8 cellular contexts compared by ENCODE assay signal in genomic region chr10:58385784-58386112, GRCh38. TPM values are rescaled to one million over a fixed set of nuclear protein-coding genes. Genes with fewer than 3 reads are reported as not detected.
DNase-seq lines count a peak whose midpoint lies in the region; ATAC-seq and TF ChIP-seq lines count a peak whose summit lies in the region.

No MANE protein-coding gene starts in this region.

- peaks cover 34% of the 10 kb centered on the region for H3K4me1 ChIP-seq in CD4-positive, CD25-positive, alpha-beta regulatory T cell (ENCODE audit: control insufficient read depth, insufficient read depth, low read length, poor library complexity, severe bottlenecking)

- no peak for TF ChIP-seq POLR2A in erythroblast (IDR thresholded peaks at IDR 0.05; ENCODE audit: low read length)

- H3K9me3 ChIP-seq in CD4-positive, CD25-positive, alpha-beta regulatory T cell (ENCODE audit: control insufficient read depth in 2 of 2, low read length in 2 of 2) = no peaks in the 10 kb centered on the region

- DNase-seq in CD4-positive, CD25-positive, alpha-beta regulatory T cell = peak in 1 of 3 donors; percentile 9
- DNase-seq in UCSD-AML1 (lab: John Stamatoyannopoulos, UW; ENCODE audit: unreplicated experiment) (peak; percentile 66), erythroblast (lab: John Stamatoyannopoulos, UW) (peak; percentile 46 to 62), natural killer cell (no peak), mucosa of gallbladder (ENCODE audit: low spot score) (no peak), NCI-H2029 (lab: John Stamatoyannopoulos, UW) (no peak)

- intact Hi-C loops in natural killer cell (cut with micrococcal nuclease) = loop anchor here (1.0 to 10.0 kb wide), 4 partner anchors 51 to 211 kb away; partner anchors contain the start of gene UBE2D1

- peak overlapping the region; percentile 98 to 99 (median 99) for H3K4me3 Mint-ChIP-seq in CD4-positive, CD25-positive, alpha-beta regulatory T cell
- peak overlapping the region; percentile 94 for H3K4me3 Mint-ChIP-seq in natural killer cell

- H3K4me1 Mint-ChIP-seq in CD4-positive, CD25-positive, alpha-beta regulatory T cell = peaks cover 32 to 69% (median 44%) of the 10 kb centered on the region in 4 donors
- H3K4me1 Mint-ChIP-seq in natural killer cell = peaks cover 47 to 51% of the 10 kb centered on the region in 2 donors

- no peak for TF ChIP-seq CTCF in natural killer cell (IDR thresholded peaks at IDR 0.05)

- H3K27ac ChIP-seq in CD4-positive, CD25-positive, alpha-beta regulatory T cell (ENCODE audit: insufficient read depth, low read length, poor library complexity, severe bottlenecking) = peak overlapping the region; percentile 78

- H3K36me3 ChIP-seq in CD4-positive, CD25-positive, alpha-beta regulatory T cell (ENCODE audit: control insufficient read depth, insufficient read depth, low read length) = peaks cover 31% of the 10 kb centered on the region

- no peaks in the 10 kb centered on the region for H3K27me3 ChIP-seq in CD4-positive, CD25-positive, alpha-beta regulatory T cell (ENCODE audit: control insufficient read depth, insufficient read depth, low read length)

- no peak for ATAC-seq in CD4-positive, CD25-positive, alpha-beta regulatory T cell (ENCODE audit: low read depth in 2 of 2)
- peak; percentile 0 for ATAC-seq in GM19324 (IDR thresholded peaks at IDR 0.05; ENCODE audit: low FRiP score, unreplicated experiment)
- ATAC-seq in HG03521 (IDR thresholded peaks at IDR 0.05; ENCODE audit: unreplicated experiment) = peak; percentile 3
- no peak for ATAC-seq in natural killer cell

- H3K27ac Mint-ChIP-seq in CD4-positive, CD25-positive, alpha-beta regulatory T cell = peak overlapping the region; percentile 97 to 99 (median 99)
- peak overlapping the region; percentile 88 to 94 for H3K27ac Mint-ChIP-seq in natural killer cell

- H3K27me3 Mint-ChIP-seq in CD4-positive, CD25-positive, alpha-beta regulatory T cell = no peaks in the 10 kb centered on the region
- H3K27me3 Mint-ChIP-seq in natural killer cell (ENCODE audit: low read depth in 2 of 2) = peaks cover 0 to 4% of the 10 kb centered on the region in 2 donors

- no peaks in the 10 kb centered on the region for H3K9me3 Mint-ChIP-seq in CD4-positive, CD25-positive, alpha-beta regulatory T cell
- H3K9me3 Mint-ChIP-seq in natural killer cell = no peaks in the 10 kb centered on the region

- H3K36me3 Mint-ChIP-seq in CD4-positive, CD25-positive, alpha-beta regulatory T cell = peaks cover 16% of the 10 kb centered on the region
- H3K36me3 Mint-ChIP-seq in natural killer cell = no peaks in the 10 kb centered on the region

- peak overlapping the region; percentile 94 for H3K4me3 ChIP-seq in CD4-positive, CD25-positive, alpha-beta regulatory T cell (ENCODE audit: low read depth, low read length)

RNA-seq across cellular contexts. Expression of gene TFAM, which starts 0.5 kb away (rescaled TPM):
- total RNA-seq in CD4-positive, CD25-positive, alpha-beta regulatory T cell = 30.6 TPM
- 10 to 100 TPM; 45.6 to 51.2 (median 48.3) TPM for polyA plus RNA-seq in CD4-positive, CD25-positive, alpha-beta regulatory T cell
- total RNA-seq in natural killer cell = 10 to 100 TPM; 29.1 to 34.3 (median 33.8) TPM
- total RNA-seq in mucosa of gallbladder = 29.8 TPM

RNA-seq across cellular contexts. Expression of gene UBE2D1, which starts 50.9 kb away (rescaled TPM):
- 11.5 TPM for total RNA-seq in CD4-positive, CD25-positive, alpha-beta regulatory T cell
- 10 to 100 TPM; 15.7 to 22.2 (median 19.5) TPM for polyA plus RNA-seq in CD4-positive, CD25-positive, alpha-beta regulatory T cell
- total RNA-seq in natural killer cell (10 to 100 TPM; 14.0 to 14.5 (median 14.4) TPM), mucosa of gallbladder (11.0 TPM)

Comparison
In these comparisons a context has a peak if more than half of its experiments do, and no peak if none do; other contexts are left out.
1. ATAC-seq: peak in GM19324 (single experiment) and HG03521 (single experiment); none in CD4-positive, CD25-positive, alpha-beta regulatory T cell (0 of 2) and natural killer cell (0 of 3).
2. DNase-seq: peak in UCSD-AML1 (single experiment) and erythroblast (2 of 2); none in natural killer cell (single experiment), mucosa of gallbladder (single experiment) and NCI-H2029 (single experiment).